ENCODE assay signal across 25 cellular contexts in the genomic region with DNA sequence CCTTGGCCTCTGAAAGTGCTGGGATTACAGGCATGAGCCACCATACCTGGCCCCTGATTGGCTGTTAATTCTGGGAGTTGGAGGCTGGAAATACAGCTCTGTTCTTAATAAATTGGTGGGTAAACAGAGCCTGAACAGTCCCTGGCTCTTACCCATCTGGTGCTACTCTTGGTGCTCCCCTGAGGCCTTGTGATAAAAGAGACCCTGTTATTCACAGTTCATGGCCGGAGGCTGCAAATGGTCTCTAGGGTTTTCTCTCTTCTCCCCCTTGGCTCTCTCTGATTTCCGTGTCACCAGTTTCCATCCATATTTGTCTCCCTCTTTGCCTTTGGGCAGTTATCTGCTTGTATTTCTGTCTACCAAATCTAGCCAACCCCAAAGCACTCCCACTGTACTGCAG. TPM values are rescaled to one million over a fixed set of nuclear protein-coding genes. Genes with fewer than 3 reads are reported as not detected.
DNase-seq lines count a peak whose midpoint lies in the region; ATAC-seq and TF ChIP-seq lines count a peak whose summit lies in the region.
"Had no signal": no experiment of that assay in that cellular context is flagged by ENCODE, and none has a peak within 500 bp of the region (broad histone marks: within the 10 kb centered on the region; RNA-seq: fewer than 3 reads in every experiment).

No MANE protein-coding gene starts in this region.

- H3K27me3 ChIP-seq in breast epithelium (no peaks in the 10 kb centered on the region), right cardiac atrium (ENCODE audit: control insufficient read depth, insufficient read depth) (no peaks in the 10 kb centered on the region), tibial artery (no peaks in the 10 kb centered on the region)
- H3K27me3 ChIP-seq in CD4-positive, alpha-beta memory T cell (ENCODE audit: insufficient read depth, low read length) = no peaks in the 10 kb centered on the region

- TF ChIP-seq CTCF in breast epithelium (IDR thresholded peaks at IDR 0.05) (no peak), MCF 10A (IDR thresholded peaks at IDR 0.05; ENCODE audit: unreplicated experiment) (no peak), tibial artery (IDR thresholded peaks at IDR 0.05) (no peak)

- H3K27me3 Mint-ChIP-seq in MCF 10A (ENCODE audit: insufficient read depth, unreplicated experiment) = peaks cover 26% of the 10 kb centered on the region
- peaks cover 26% of the 10 kb centered on the region for H3K27me3 Mint-ChIP-seq in activated T-cell treated with anti-CD3 and anti-CD28 coated beads, Interleukin-2, amount 50 U/mL, for 72 hours (ENCODE audit: low read depth)
- peaks cover 12 to 19% of the 10 kb centered on the region in 2 donors for H3K27me3 Mint-ChIP-seq in CD4-positive, alpha-beta memory T cell

- no peak overlapping the region for H3K27ac Mint-ChIP-seq in MCF 10A (ENCODE audit: low read depth, unreplicated experiment)
- no peak overlapping the region for H3K27ac Mint-ChIP-seq in activated T-cell treated with anti-CD3 and anti-CD28 coated beads, Interleukin-2, amount 50 U/mL, for 72 hours
- no peak overlapping the region for H3K27ac Mint-ChIP-seq in CD4-positive, alpha-beta memory T cell
- H3K27ac Mint-ChIP-seq: activated CD4-positive, alpha-beta memory T cell treated with anti-CD3 and anti-CD28 coated beads for 36 hours; activated naive CD4-positive, alpha-beta T cell treated with anti-CD3 and anti-CD28 coated beads for 36 hours; CD8-positive, alpha-beta T cell; endodermal cell; HFFc6; memory B cell; WTC11 had no signal

- peak; percentile 19 to 29 for ATAC-seq in right cardiac atrium
- ATAC-seq in activated T-cell treated with anti-CD3 and anti-CD28 coated beads, Interleukin-2, amount 50 U/mL, for 72 hours (replicated peaks in 1 of 2) = no peak
- ATAC-seq: CD8-positive, alpha-beta T cell had no signal

- H3K27ac ChIP-seq in breast epithelium (peak overlapping the region; percentile 17 to 70), right cardiac atrium (ENCODE audit: low read length) (no peak overlapping the region), tibial artery (peak overlapping the region; percentile 47 to 49)
- no peak overlapping the region for H3K27ac ChIP-seq in CD4-positive, alpha-beta memory T cell (ENCODE audit: low read depth, low read length)
- H3K27ac ChIP-seq: parathyroid adenoma, SK-N-MC, skin epidermis had no signal

- POLR2A ChIA-PET in MCF 10A (lab: Yijun Ruan, JAX) = interaction anchor here (0.6 to 0.8 kb wide), 3 partner anchors 11 to 510 kb away, joined by 3 to 4 read pairs (median 3); no protein-coding TSS in a partner anchor
- POLR2A ChIA-PET in CD4-positive, alpha-beta memory T cell (lab: Charles Lee; ENCODE audit: partially characterized antibody) = no interaction called here

- no peaks in the 10 kb centered on the region for H3K9me3 Mint-ChIP-seq in MCF 10A (ENCODE audit: unreplicated experiment)
- no peaks in the 10 kb centered on the region for H3K9me3 Mint-ChIP-seq in activated T-cell treated with anti-CD3 and anti-CD28 coated beads, Interleukin-2, amount 50 U/mL, for 72 hours
- no peaks in the 10 kb centered on the region for H3K9me3 Mint-ChIP-seq in CD4-positive, alpha-beta memory T cell
- H3K9me3 Mint-ChIP-seq: activated CD4-positive, alpha-beta memory T cell treated with anti-CD3 and anti-CD28 coated beads for 36 hours; activated naive CD4-positive, alpha-beta T cell treated with anti-CD3 and anti-CD28 coated beads for 36 hours; CD8-positive, alpha-beta T cell; endodermal cell; HFFc6; IgD-negative memory B cell; memory B cell had no signal

- intact Hi-C loops in breast epithelium (cut with DNase I; ENCODE audit: low total_unique reads) = no loop called here
- intact Hi-C loops in MCF 10A (cut with micrococcal nuclease) = no loop called here
- intact Hi-C loops in right cardiac atrium (cut with DNase I) = loop anchor here in 1 of 4 donors (10.0 kb wide), 1 partner anchor 47 kb away; no protein-coding TSS in a partner anchor
- intact Hi-C loops in tibial artery (cut with DNase I; ENCODE audit: low total_unique reads) = no loop called here
- intact Hi-C loops in CD4-positive, alpha-beta memory T cell (cut with micrococcal nuclease) = no loop called here

- BruUV-seq in MCF 10A (replicated peaks; lab: Mats Ljungman, UMichigan) = no TSS peak

- H3K9me3 ChIP-seq in breast epithelium = no peaks in the 10 kb centered on the region
- H3K9me3 ChIP-seq in right cardiac atrium (ENCODE audit: control insufficient read depth, low read length) = no peaks in the 10 kb centered on the region
- no peaks in the 10 kb centered on the region for H3K9me3 ChIP-seq in tibial artery
- no peaks in the 10 kb centered on the region for H3K9me3 ChIP-seq in CD4-positive, alpha-beta memory T cell (ENCODE audit: control insufficient read depth in 1 of 2, low read length in 2 of 2)

- H3K4me1 ChIP-seq in breast epithelium (no peaks in the 10 kb centered on the region), right cardiac atrium (ENCODE audit: control insufficient read depth, insufficient read depth, low read length) (peaks cover 22% of the 10 kb centered on the region), tibial artery (peaks cover 0 to 55% (median 28%) of the 10 kb centered on the region in 4 donors)
- no peaks in the 10 kb centered on the region for H3K4me1 ChIP-seq in CD4-positive, alpha-beta memory T cell (ENCODE audit: insufficient read depth, low read length)
- H3K4me1 ChIP-seq: parathyroid adenoma had no signal

- 62% methylated on average over 2 of the region's 2 CpGs for WGBS in right cardiac atrium

- no peak for TF ChIP-seq POLR2A in breast epithelium (IDR thresholded peaks at IDR 0.05)

- H3K36me3 ChIP-seq in breast epithelium = no peaks in the 10 kb centered on the region
- H3K36me3 ChIP-seq in tibial artery = no peaks in the 10 kb centered on the region
- H3K36me3 ChIP-seq in CD4-positive, alpha-beta memory T cell (ENCODE audit: insufficient read depth, low read length) = no peaks in the 10 kb centered on the region

- DNase-seq in breast epithelium (ENCODE audit: low spot score in 2 of 2) (no peak), MCF 10A (ENCODE audit: unreplicated experiment) (no peak), NCI-H69 (lab: John Stamatoyannopoulos, UW) (peak; percentile 99), right cardiac atrium (no peak), tibial artery (no peak), 8988T (no peak)
- no peak for DNase-seq in activated T-cell treated with anti-CD3 and anti-CD28 coated beads, Interleukin-2, amount 50 U/mL, for 72 hours
- DNase-seq in CD4-positive, alpha-beta memory T cell = no peak
- DNase-seq: activated CD4-positive, alpha-beta memory T cell treated with anti-CD3 and anti-CD28 coated beads for 36 hours; activated naive CD4-positive, alpha-beta T cell treated with anti-CD3 and anti-CD28 coated beads for 36 hours; activated T-cell treated with anti-CD3 and anti-CD28 coated beads for 4 hours; anterior cingulate cortex; CD8-positive, alpha-beta T cell; endodermal cell; HFFc6; naive B cell; NCI-H2029; NCI-H82; stimulated activated CD4-positive, alpha-beta T cell treated with anti-CD3 and anti-CD28 coated beads, Interleukin-4, amount 100 ng/mL, for 4 hours had no signal

- CTCF ChIA-PET in MCF 10A (lab: Yijun Ruan, JAX) = interaction anchor here (0.6 to 1.5 kb wide), 7 partner anchors 15 to 726 kb away, joined by 3 to 4 read pairs (median 3); no protein-coding TSS in a partner anchor
- CTCF ChIA-PET in CD4-positive, alpha-beta memory T cell (lab: Charles Lee; ENCODE audit: partially characterized antibody) = no interaction called here

- no peaks in the 10 kb centered on the region for H3K36me3 Mint-ChIP-seq in MCF 10A (ENCODE audit: insufficient read depth, unreplicated experiment)
- H3K36me3 Mint-ChIP-seq in activated T-cell treated with anti-CD3 and anti-CD28 coated beads, Interleukin-2, amount 50 U/mL, for 72 hours (ENCODE audit: insufficient read depth in 2 of 2) = no peaks in the 10 kb centered on the region
- no peaks in the 10 kb centered on the region for H3K36me3 Mint-ChIP-seq in CD4-positive, alpha-beta memory T cell
- H3K36me3 Mint-ChIP-seq: activated CD4-positive, alpha-beta memory T cell treated with anti-CD3 and anti-CD28 coated beads for 36 hours; CD8-positive, alpha-beta T cell; IgD-negative memory B cell; memory B cell; naive B cell; WTC11 had no signal

- H3K4me3 Mint-ChIP-seq in MCF 10A (ENCODE audit: unreplicated experiment) = no peak overlapping the region
- H3K4me3 Mint-ChIP-seq in activated T-cell treated with anti-CD3 and anti-CD28 coated beads, Interleukin-2, amount 50 U/mL, for 72 hours = no peak overlapping the region
- H3K4me3 Mint-ChIP-seq in CD4-positive, alpha-beta memory T cell = no peak overlapping the region
- H3K4me3 Mint-ChIP-seq: activated CD4-positive, alpha-beta memory T cell treated with anti-CD3 and anti-CD28 coated beads for 36 hours; activated naive CD4-positive, alpha-beta T cell treated with anti-CD3 and anti-CD28 coated beads for 36 hours; CD8-positive, alpha-beta T cell; endodermal cell; HFFc6; IgD-negative memory B cell; memory B cell; naive B cell; WTC11 had no signal

- no peaks in the 10 kb centered on the region for H3K4me1 Mint-ChIP-seq in MCF 10A (ENCODE audit: insufficient read depth, unreplicated experiment)
- peaks cover 5% of the 10 kb centered on the region for H3K4me1 Mint-ChIP-seq in activated T-cell treated with anti-CD3 and anti-CD28 coated beads, Interleukin-2, amount 50 U/mL, for 72 hours (ENCODE audit: low read depth)
- H3K4me1 Mint-ChIP-seq in CD4-positive, alpha-beta memory T cell = no peaks in the 10 kb centered on the region

- H3K4me3 ChIP-seq in breast epithelium = no peak overlapping the region
- H3K4me3 ChIP-seq in right cardiac atrium (ENCODE audit: low read length) = no peak overlapping the region
- no peak overlapping the region for H3K4me3 ChIP-seq in tibial artery
- H3K4me3 ChIP-seq in CD4-positive, alpha-beta memory T cell (ENCODE audit: low read length in 2 of 2) = no peak overlapping the region
- H3K4me3 ChIP-seq: SK-N-MC, skin epidermis had no signal

RNA-seq across cellular contexts. Expression of a gene that starts 17.2 kb away (rescaled TPM):
- total RNA-seq in breast epithelium = 10 to 100 TPM in 2 of 3 donors, 1 to 10 TPM in 1; 1.6 to 19.5 (median 14.1) TPM
- 0.29 and 0.98 TPM in 2 replicates for total RNA-seq in MCF 10A (2022)
- total RNA-seq in right cardiac atrium = 10 to 100 TPM; 59.5 to 94.2 (median 67.1) TPM
- 44.2 TPM for polyA plus RNA-seq in right cardiac atrium
- under 1 TPM; 0.23 to 0.38 TPM for total RNA-seq in activated T-cell treated with anti-CD3 and anti-CD28 coated beads, Interleukin-2, amount 50 U/mL, for 72 hours
- total RNA-seq in CD4-positive, alpha-beta memory T cell = not detected
- polyA plus RNA-seq in CD4-positive, alpha-beta memory T cell = not detected
- total RNA-seq: CD8-positive, alpha-beta T cell had no signal

Comparison
In these comparisons a context has a peak if more than half of its experiments do, and no peak if none do; other contexts are left out.
1. H3K27ac ChIP-seq: peak in breast epithelium (2 of 2) and tibial artery (2 of 2); none in right cardiac atrium (single experiment) and CD4-positive, alpha-beta memory T cell (single experiment).
2. ATAC-seq: peak in right cardiac atrium (2 of 2); none in activated T-cell treated with anti-CD3 and anti-CD28 coated beads, Interleukin-2, amount 50 U/mL, for 72 hours (0 of 2).